ENCODE assay signal across 1 cellular context in the genomic region with DNA sequence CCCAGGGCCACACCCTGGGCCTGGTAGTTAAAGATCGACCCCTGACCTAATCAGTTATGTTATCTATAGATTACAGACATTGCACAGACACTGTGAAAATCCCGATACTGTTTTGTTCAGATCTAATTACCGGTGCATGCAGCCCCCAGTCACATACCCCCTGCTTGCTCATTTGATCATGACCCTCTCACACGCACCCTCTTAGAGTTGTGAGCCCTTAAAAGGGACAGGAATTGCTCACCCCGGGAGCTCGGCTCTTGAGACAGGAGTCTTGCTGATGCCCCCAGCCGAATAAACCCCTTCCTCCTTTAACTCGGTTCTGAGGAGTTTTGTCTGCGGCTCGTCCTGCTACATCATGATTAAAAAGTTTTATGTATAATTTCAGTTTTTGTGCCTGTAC.
A peak's percentile ranks its signal among the peaks of the same experiment; 100 is the strongest.
TF ChIP-seq lines count a peak whose summit lies in the region.

No MANE protein-coding gene starts in this region.

TF ChIP-seq in HEK293, 187 proteins besides CTCF, POLR2A, EP300 and RAD21 (continued from another document):
- 0 out of 2 replicates have a peak, but pooled peaks have one; percentile 20 for TF ChIP-seq GLIS2 (tag by site-specific recombination; IDR thresholded peaks at IDR 0.05)
